In genomic region chr21:24197956-24198355, GRCh38 we compare ENCODE assay signal across 25 cellular contexts.
"Had no signal": no experiment of that assay in that cellular context is flagged by ENCODE, and none has a peak within 500 bp of the region (broad histone marks: within the 10 kb centered on the region; RNA-seq: fewer than 3 reads in every experiment).

No MANE protein-coding gene starts in this region.

- H3K36me3 ChIP-seq: MG63 had no signal

- H3K4me2 ChIP-seq: SK-N-SH had no signal

- H3K27me3 ChIP-seq: MG63 had no signal

- H3K9ac ChIP-seq: SK-N-SH had no signal

- H3K4me3 ChIP-seq: MG63 had no signal

- H3K9me3 ChIP-seq: MG63, SK-N-SH had no signal

- ATAC-seq: Panc1, PC-3 had no signal

- H3K27ac ChIP-seq: RWPE1 had no signal

- DNase-seq: Karpas-422; KG1; MG63; NCI-H1092; NCI-H1105 treated with DMSO at 0.1 percent for 48 hours; NCI-H1417 treated with DMSO at 0.1 percent for 48 hours; NCI-H146; NCI-H1694 treated with DMSO at 0.1 percent for 48 hours; NCI-H1930; NCI-H2081; NCI-H2107; NCI-H2227 treated with DMSO at 0.1 percent for 48 hours; NCI-H446; NCI-H510A; NCI-H524 treated with DMSO at 0.1 percent for 48 hours; NCI-H69; NCI-H774; NK-92 treated with Interleukin-12 subunit alpha and Interleukin-12 subunit beta, amount 100 ng/mL, for 24 hours; PC-3; SHP77; SK-N-SH; SW 1271 had no signal

- FAIRE-seq: HTR-8/SVneo had no signal
